In genomic region chr3:59084598-59084997, GRCh38 we compare ENCODE assay signal across 25 cellular contexts. TPM values are rescaled to one million over a fixed set of nuclear protein-coding genes. Genes with fewer than 3 reads are reported as not detected.
DNase-seq lines count a peak whose midpoint lies in the region; ATAC-seq and TF ChIP-seq lines count a peak whose summit lies in the region.
"Had no signal": no experiment of that assay in that cellular context is flagged by ENCODE, and none has a peak within 500 bp of the region (broad histone marks: within the 10 kb centered on the region; RNA-seq: fewer than 3 reads in every experiment).

No MANE protein-coding gene starts in this region.

- intact Hi-C loops in right lobe of liver (cut with DNase I) = no loop called here

- in situ Hi-C loops in GM23248 (cut with MboI) = no loop called here

- no peak overlapping the region for H2AFZ ChIP-seq in hepatocyte
- no peak overlapping the region for H2AFZ ChIP-seq in GM23248
- H2AFZ ChIP-seq: GM23338 had no signal

- no peaks in the 10 kb centered on the region for H3K79me2 ChIP-seq in hepatocyte
- H3K79me2 ChIP-seq in GM23248 (ENCODE audit: insufficient read depth) = no peaks in the 10 kb centered on the region

- H3K36me3 ChIP-seq in hepatocyte (replicated peaks; ENCODE audit: insufficient read depth, low read depth) = no peaks in the 10 kb centered on the region
- no peaks in the 10 kb centered on the region for H3K36me3 ChIP-seq in right lobe of liver
- no peaks in the 10 kb centered on the region for H3K36me3 ChIP-seq in GM23248 (ENCODE audit: low read depth)
- H3K36me3 ChIP-seq: BLaER1 treated with 17β-estradiol and CSF1 and Interleukin-3, amounts not matched to agents 10 nM and 100 nM; HAP-1 had no signal

- H3K4me3 ChIP-seq in epithelial cell of esophagus (ENCODE audit: low read length) = no peak overlapping the region
- no peak overlapping the region for H3K4me3 ChIP-seq in hepatocyte
- no peak overlapping the region for H3K4me3 ChIP-seq in right lobe of liver
- H3K4me3 ChIP-seq in GM23248 = no peak overlapping the region
- H3K4me3 ChIP-seq: BLaER1 treated with 17β-estradiol and CSF1 and Interleukin-3, amounts not matched to agents 10 nM and 100 nM; GM12878; GM23338; HAP-1 had no signal

- DNase-seq in NCI-H1105 treated with DMSO at 0.1 percent for 48 hours (lab: John Stamatoyannopoulos, UW) (peak; percentile 27), NCI-H1105 (lab: John Stamatoyannopoulos, UW) (no peak), NCI-H69 (lab: John Stamatoyannopoulos, UW) (peak; percentile 86), epithelial cell of esophagus (ENCODE audit: low read depth) (peak; percentile 68), hepatocyte (ENCODE audit: low spot score) (peak; percentile 24), right lobe of liver (no peak), GM23248 (no peak)
- DNase-seq: ACHN; CD8-positive, alpha-beta T cell; DND-41; KBM-7; NCI-H1092; NCI-H146; NCI-H2081 treated with DMSO at 0.1 percent for 48 hours; NCI-H2227 treated with DMSO at 0.1 percent for 48 hours; NCI-H510A treated with DMSO at 0.1 percent for 48 hours; SHP77 had no signal

- H4K20me1 ChIP-seq in hepatocyte (ENCODE audit: insufficient read depth, poor library complexity, severe bottlenecking) = no peaks in the 10 kb centered on the region
- H4K20me1 ChIP-seq in GM23248 (ENCODE audit: insufficient read depth) = no peaks in the 10 kb centered on the region
- H4K20me1 ChIP-seq: BLaER1 treated with 17β-estradiol and CSF1 and Interleukin-3, amounts not matched to agents 10 nM and 100 nM had no signal

- no peak for TF ChIP-seq POLR2A in right lobe of liver (IDR thresholded peaks at IDR 0.05)

- H3K27me3 ChIP-seq in hepatocyte (no peaks in the 10 kb centered on the region), right lobe of liver (no peaks in the 10 kb centered on the region), GM23248 (replicated peaks; ENCODE audit: insufficient read depth) (no peaks in the 10 kb centered on the region; the same call in 1 of the 2 replicates)
- H3K27me3 ChIP-seq: BLaER1 treated with 17β-estradiol and CSF1 and Interleukin-3, amounts not matched to agents 10 nM and 100 nM had no signal

- ATAC-seq in SK-N-SH treated with all-trans-retinoic acid at 6 μM for 48 hours = no peak
- no peak for ATAC-seq in right lobe of liver
- ATAC-seq: CD8-positive, alpha-beta T cell; GM12878; GM23338; HepG2 had no signal

- H3K9me3 ChIP-seq in hepatocyte (ENCODE audit: low read depth) (no peaks in the 10 kb centered on the region), right lobe of liver (no peaks in the 10 kb centered on the region), GM23248 (ENCODE audit: low read depth) (peaks cover 5% of the 10 kb centered on the region)
- H3K9me3 ChIP-seq: HAP-1 had no signal

- 39% methylated on average over 1 of the region's 1 CpG for WGBS in hepatocyte (ENCODE audit: low lambda C conversion rate, missing lambda C conversion rate)
- 90% methylated on average over 1 of the region's 1 CpG for WGBS in right lobe of liver (ENCODE audit: insufficient coverage, low coverage, low lambda C conversion rate, missing lambda C conversion rate)
- WGBS in GM23248 (ENCODE audit: low coverage in 1 of 2, low lambda C conversion rate in 2 of 2, missing lambda C conversion rate in 2 of 2), 2 experiments = 39 to 63% methylated on average over 1 of the region's 1 CpG

- no peak overlapping the region for H3K9ac ChIP-seq in GM23248
- H3K9ac ChIP-seq: BLaER1 treated with 17β-estradiol and CSF1 and Interleukin-3, amounts not matched to agents 10 nM and 100 nM had no signal

- H3F3A ChIP-seq in GM23248 (ENCODE audit: insufficient read depth) = no peaks in the 10 kb centered on the region

- TF ChIP-seq CTCF in epithelial cell of esophagus (IDR thresholded peaks at IDR 0.05; ENCODE audit: insufficient read depth, low read depth, low read length, missing control alignments) (no peak), hepatocyte (IDR thresholded peaks at IDR 0.05; ENCODE audit: poor library complexity) (no peak), right lobe of liver (IDR thresholded peaks at IDR 0.05) (no peak)

- H3K4me2 ChIP-seq in hepatocyte (peak overlapping the region; percentile 44), GM23248 (ENCODE audit: unreplicated experiment) (no peak overlapping the region)
- H3K4me2 ChIP-seq: BLaER1 treated with 17β-estradiol and CSF1 and Interleukin-3, amounts not matched to agents 10 nM and 100 nM; GM23338 had no signal

- no peaks in the 10 kb centered on the region for H3K9me2 ChIP-seq in hepatocyte (replicated peaks; ENCODE audit: insufficient read depth)
- no peaks in the 10 kb centered on the region; the same call in 1 of the 2 replicates for H3K9me2 ChIP-seq in GM23248 (ENCODE audit: insufficient read depth)

- H3K27ac ChIP-seq in hepatocyte (peak overlapping the region; percentile 73), right lobe of liver (no peak overlapping the region), GM23248 (no peak overlapping the region)
- H3K27ac ChIP-seq: 22Rv1; BLaER1 treated with 17β-estradiol and CSF1 and Interleukin-3, amounts not matched to agents 10 nM and 100 nM; HL-60 had no signal

- H3K4me1 ChIP-seq in hepatocyte (ENCODE audit: insufficient read depth) = peaks cover 10% of the 10 kb centered on the region
- H3K4me1 ChIP-seq in right lobe of liver = no peaks in the 10 kb centered on the region
- H3K4me1 ChIP-seq in GM23248 (ENCODE audit: insufficient read depth) = no peaks in the 10 kb centered on the region
- H3K4me1 ChIP-seq: HAP-1 had no signal

TF ChIP-seq in SK-N-SH treated with all-trans-retinoic acid at 6 μM for 48 hours, 23 proteins besides CTCF, POLR2A, EP300 and RAD21:
- TF ChIP-seq GLIS3 (CRISPR knock-in tag; IDR thresholded peaks at IDR 0.05) = no peak
- no peak for TF ChIP-seq SNAI2 (CRISPR knock-in tag; IDR thresholded peaks at IDR 0.05)
- no peak for TF ChIP-seq CREB5 (CRISPR knock-in tag; IDR thresholded peaks at IDR 0.05; ENCODE audit: low read depth)
- TF ChIP-seq ZNF565 (CRISPR knock-in tag; conservative IDR thresholded peaks at IDR 0.05; ENCODE audit: low read depth) = no peak
- TF ChIP-seq ISL1 (CRISPR knock-in tag; IDR thresholded peaks at IDR 0.05) = no peak
- TF ChIP-seq ARNTL (CRISPR knock-in tag; IDR thresholded peaks at IDR 0.05; ENCODE audit: borderline replicate concordance, low read depth) = no peak
- no peak for TF ChIP-seq ZFP30 (CRISPR knock-in tag; IDR thresholded peaks at IDR 0.05)
- no peak for TF ChIP-seq ZFP3 (CRISPR knock-in tag; IDR thresholded peaks at IDR 0.05)
- no peak for TF ChIP-seq ZC3H10 (CRISPR knock-in tag; IDR thresholded peaks at IDR 0.05)
- no peak for TF ChIP-seq OSR1 (CRISPR knock-in tag; IDR thresholded peaks at IDR 0.05)
- TF ChIP-seq PPARA (CRISPR knock-in tag; IDR thresholded peaks at IDR 0.05; ENCODE audit: borderline replicate concordance) = no peak

RNA-seq across cellular contexts. Expression of gene CFAP20DC, which starts 34.8 kb away (rescaled TPM):
- total RNA-seq in hepatocyte = 2.2 and 2.6 TPM in 2 replicates
- polyA plus RNA-seq in hepatocyte = 2.2 and 2.3 TPM in 2 replicates
- 1 to 10 TPM in 5 of 6 experiments, under 1 TPM in 1; 0.67 to 2.7 (median 1.5) TPM for total RNA-seq in right lobe of liver
- 1.9 and 8.2 TPM in 2 replicates for total RNA-seq in GM23248 (2014; rRNA removed; shearing (Covaris generic))
- 2.5 and 2.9 TPM in 2 replicates for polyA plus RNA-seq in GM23248 (2016; fragmentation: Nextera tagmentation; extraction: Ambion mirVana)
- total RNA-seq: HepG2 had no signal
- polyA plus RNA-seq: HepG2 had no signal

Comparison
In these comparisons a context has a peak if more than half of its experiments do, and no peak if none do; other contexts are left out.
1. DNase-seq: peak in NCI-H1105 treated with DMSO at 0.1 percent for 48 hours (single experiment), NCI-H69 (single experiment), epithelial cell of esophagus (single experiment) and hepatocyte (single experiment); none in NCI-H1105 (single experiment), right lobe of liver (0 of 3) and GM23248 (single experiment).